ENCODE assay signal across 21 cellular contexts in genomic region chr15:44780608-44781007, GRCh38. TPM values are rescaled to one million over a fixed set of nuclear protein-coding genes. Genes with fewer than 3 reads are reported as not detected.
DNase-seq lines count a peak whose midpoint lies in the region; ATAC-seq lines count a peak whose summit lies in the region.
"Had no signal": no experiment of that assay in that cellular context is flagged by ENCODE, and none has a peak within 500 bp of the region (broad histone marks: within the 10 kb centered on the region; RNA-seq: fewer than 3 reads in every experiment).

No MANE protein-coding gene starts in this region.

- ATAC-seq in HG03457 (IDR thresholded peaks at IDR 0.05; ENCODE audit: unreplicated experiment), result no peak
- ATAC-seq: Right ventricle myocardium inferior had no signal

- peak; percentile 11 for DNase-seq in MG63
- peak; percentile 21 for DNase-seq in brain pericyte (ENCODE audit: low read depth, low spot score)
- DNase-seq in iris pigment epithelial cell (ENCODE audit: low read depth), result peak; percentile 25
- no peak for DNase-seq in NOMO-1 treated with dmso at 0.1 percent for 144 hours (lab: John Stamatoyannopoulos, UW; ENCODE audit: unreplicated experiment)
- DNase-seq in activated T-cell treated with anti-CD3 and anti-CD28 coated beads, Interleukin-2, amount 50 U/mL, for 24 hours, result no peak
- DNase-seq in HUDEP-2 (lab: John Stamatoyannopoulos, UW; ENCODE audit: unreplicated experiment in 76 of 76), result no peak
- DNase-seq: ACHN; Caco-2; CD4-positive, alpha-beta memory T cell; GOT3; NCI-H1105; NCI-H1694; NCI-H2081; NCI-H2171; NCI-H345; NCI-H524 treated with DMSO at 0.1 percent for 48 hours; SW 1271 had no signal

- no peak overlapping the region for H3K4me3 Mint-ChIP-seq in activated T-cell treated with anti-CD3 and anti-CD28 coated beads, Interleukin-2, amount 50 U/mL, for 24 hours
- H3K4me3 Mint-ChIP-seq: CD4-positive, alpha-beta memory T cell had no signal

- no peak overlapping the region for H3K4me3 ChIP-seq in MG63
- H3K4me3 ChIP-seq: BLaER1 treated with 17β-estradiol and CSF1 and Interleukin-3, amounts not matched to agents 10 nM and 100 nM; SK-N-MC had no signal

- no peaks in the 10 kb centered on the region for H3K36me3 Mint-ChIP-seq in activated T-cell treated with anti-CD3 and anti-CD28 coated beads, Interleukin-2, amount 50 U/mL, for 24 hours (ENCODE audit: low read depth)

- H3K4me1 Mint-ChIP-seq in activated T-cell treated with anti-CD3 and anti-CD28 coated beads, Interleukin-2, amount 50 U/mL, for 24 hours (ENCODE audit: low read depth), result peaks cover 26% of the 10 kb centered on the region

- no peaks in the 10 kb centered on the region for H3K27me3 Mint-ChIP-seq in activated T-cell treated with anti-CD3 and anti-CD28 coated beads, Interleukin-2, amount 50 U/mL, for 24 hours
- H3K27me3 Mint-ChIP-seq: CD4-positive, alpha-beta memory T cell had no signal

- H3K36me3 ChIP-seq in MG63, result no peaks in the 10 kb centered on the region
- H3K36me3 ChIP-seq: BLaER1 treated with 17β-estradiol and CSF1 and Interleukin-3, amounts not matched to agents 10 nM and 100 nM had no signal

- H3K27ac Mint-ChIP-seq in activated T-cell treated with anti-CD3 and anti-CD28 coated beads, Interleukin-2, amount 50 U/mL, for 24 hours, result no peak overlapping the region

- H3K27me3 ChIP-seq in MG63, result no peaks in the 10 kb centered on the region
- H3K27me3 ChIP-seq: BLaER1 treated with 17β-estradiol and CSF1 and Interleukin-3, amounts not matched to agents 10 nM and 100 nM had no signal

- H3K9me3 ChIP-seq in MG63, result no peaks in the 10 kb centered on the region
- H3K9me3 ChIP-seq: Caco-2 had no signal

- H3K9me3 Mint-ChIP-seq in activated T-cell treated with anti-CD3 and anti-CD28 coated beads, Interleukin-2, amount 50 U/mL, for 24 hours, result no peaks in the 10 kb centered on the region
- H3K9me3 Mint-ChIP-seq: CD4-positive, alpha-beta memory T cell had no signal

RNA-seq across cellular contexts. Expression of gene TRIM69, which starts 44.3 kb away (rescaled TPM):
- total RNA-seq in MG63 (2014; rRNA removed; shearing (Covaris generic); ENCODE audit: low replicate concordance), result 7.8 and 8.9 TPM in 2 replicates

Comparison
In these comparisons a context has a peak if more than half of its experiments do, and no peak if none do; other contexts are left out.
1. DNase-seq: peak in MG63 (single experiment), brain pericyte (single experiment) and iris pigment epithelial cell (single experiment); none in NOMO-1 treated with dmso at 0.1 percent for 144 hours (single experiment), activated T-cell treated with anti-CD3 and anti-CD28 coated beads, Interleukin-2, amount 50 U/mL, for 24 hours (single experiment) and HUDEP-2 (0 of 76).